ENCODE assay signal across 21 cellular contexts in genomic region chr4:110778526-110778925, GRCh38.
DNase-seq lines count a peak whose midpoint lies in the region; ATAC-seq and TF ChIP-seq lines count a peak whose summit lies in the region.
"Had no signal": no experiment of that assay in that cellular context is flagged by ENCODE, and none has a peak within 500 bp of the region (broad histone marks: within the 10 kb centered on the region; RNA-seq: fewer than 3 reads in every experiment).

No MANE protein-coding gene starts in this region.

- ATAC-seq in HG03025 (IDR thresholded peaks at IDR 0.05; ENCODE audit: low FRiP score, unreplicated experiment): no peak
- ATAC-seq: PC-3, SK-N-SH treated with all-trans-retinoic acid at 6 μM for 48 hours, T-cell had no signal

- TF ChIP-seq CTCF in HFFc6 (IDR thresholded peaks at IDR 0.05): no peak
- no peak for TF ChIP-seq CTCF in astrocyte of the cerebellum (IDR thresholded peaks at IDR 0.05; ENCODE audit: low read depth, low read length, missing control alignments)

- peak; percentile 57 for DNase-seq in ELR (ENCODE audit: low read depth)
- peak; percentile 74 for DNase-seq in HFFc6
- DNase-seq in astrocyte of the cerebellum (ENCODE audit: low read depth): peak; percentile 48
- DNase-seq in non-pigmented ciliary epithelial cell (ENCODE audit: low read depth): peak; percentile 11
- DNase-seq in NCI-H82 treated with DMSO at 0.1 percent for 48 hours (lab: John Stamatoyannopoulos, UW; ENCODE audit: unreplicated experiment): no peak
- DNase-seq in effector CD4-positive, alpha-beta T cell: no peak
- DNase-seq: ACHN; C1 segment of cervical spinal cord; CD8-positive, alpha-beta memory T cell; Karpas-422; MM.1S; NCI-H1092 treated with DMSO at 0.1 percent for 48 hours; NCI-H2081; NCI-H510A; PC-3; RPMI8226; SHP77 treated with DMSO at 0.1 percent for 48 hours; T-cell had no signal

- in situ Hi-C loops in astrocyte of the cerebellum (cut with HindIII; ENCODE audit: low sequenced_read_pairs): no loop called here

- H3K27me3 Mint-ChIP-seq in HFFc6 (ENCODE audit: insufficient read depth): no peaks in the 10 kb centered on the region
- H3K27me3 Mint-ChIP-seq: CD8-positive, alpha-beta memory T cell; T-cell had no signal

- no peak overlapping the region for H3K4me3 ChIP-seq in astrocyte of the cerebellum (ENCODE audit: low read depth, low read length)

- H3K27ac Mint-ChIP-seq in HFFc6: peak overlapping the region; percentile 36
- H3K27ac Mint-ChIP-seq: CD8-positive, alpha-beta memory T cell; IgD-negative memory B cell; T-cell had no signal

- no peak overlapping the region for H3K4me3 Mint-ChIP-seq in HFFc6
- H3K4me3 Mint-ChIP-seq: CD8-positive, alpha-beta memory T cell; IgD-negative memory B cell; T-cell had no signal

- no peaks in the 10 kb centered on the region for H3K9me3 Mint-ChIP-seq in HFFc6

- peaks cover 30% of the 10 kb centered on the region for H3K4me1 Mint-ChIP-seq in HFFc6 (ENCODE audit: low read depth)
- H3K4me1 Mint-ChIP-seq: CD8-positive, alpha-beta memory T cell; T-cell had no signal

- H3K36me3 Mint-ChIP-seq in HFFc6 (ENCODE audit: low read depth): peaks cover 7% of the 10 kb centered on the region; the same call in 1 of the 2 replicates
- H3K36me3 Mint-ChIP-seq: CD8-positive, alpha-beta memory T cell; IgD-negative memory B cell; T-cell had no signal

Comparison
In these comparisons a context has a peak if more than half of its experiments do, and no peak if none do; other contexts are left out.
1. DNase-seq: peak in ELR (single experiment), HFFc6 (single experiment), astrocyte of the cerebellum (single experiment) and non-pigmented ciliary epithelial cell (single experiment); none in NCI-H82 treated with DMSO at 0.1 percent for 48 hours (single experiment) and effector CD4-positive, alpha-beta T cell (single experiment).